ENCODE assay signal across 2 cellular contexts in genomic region chr12:26091837-26092236, GRCh38.
TF ChIP-seq lines count a peak whose summit lies in the region.

No MANE protein-coding gene starts in this region.

TF ChIP-seq in A549, 52 proteins besides CTCF, POLR2A, EP300 and RAD21 (continued from another document):
- no peak for TF ChIP-seq PBX3 (IDR thresholded peaks at IDR 0.05)
- TF ChIP-seq EHF (CRISPR knock-in tag; IDR thresholded peaks at IDR 0.05): no peak
- TF ChIP-seq TFCP2L1 (CRISPR knock-in tag; IDR thresholded peaks at IDR 0.05): no peak
- no peak for TF ChIP-seq HDAC2 (IDR thresholded peaks at IDR 0.05)
- no peak for TF ChIP-seq RARB (CRISPR knock-in tag; IDR thresholded peaks at IDR 0.05)
- no peak for TF ChIP-seq CBX2 (IDR thresholded peaks at IDR 0.05; ENCODE audit: borderline replicate concordance, low read depth)
- TF ChIP-seq ZC3H11A (IDR thresholded peaks at IDR 0.05): no peak
- TF ChIP-seq PHF8 (IDR thresholded peaks at IDR 0.05; ENCODE audit: borderline replicate concordance, low read depth): no peak

TF ChIP-seq in GM23338, 12 proteins besides CTCF, POLR2A, EP300 and RAD21:
- TF ChIP-seq REST (IDR thresholded peaks at IDR 0.05; ENCODE audit: unreplicated experiment) (no peak), CREB1 (CRISPR knock-in tag; IDR thresholded peaks at IDR 0.05; ENCODE audit: low read depth) (no peak), ZNF331 (CRISPR knock-in tag; IDR thresholded peaks at IDR 0.05; ENCODE audit: low read depth) (no peak), JUNB (IDR thresholded peaks at IDR 0.05; ENCODE audit: unreplicated experiment) (no peak), NANOG (IDR thresholded peaks at IDR 0.05; ENCODE audit: borderline replicate concordance) (no peak), ZNF462 (CRISPR knock-in tag; IDR thresholded peaks at IDR 0.05) (no peak), ETS1 (IDR thresholded peaks at IDR 0.05) (no peak), ZNF114 (CRISPR knock-in tag; IDR thresholded peaks at IDR 0.05) (no peak), EZH2phosphoT487 (IDR thresholded peaks at IDR 0.05; ENCODE audit: unreplicated experiment) (no peak), STAT1 (IDR thresholded peaks at IDR 0.05; ENCODE audit: unreplicated experiment) (no peak), POLR2AphosphoS5 (IDR thresholded peaks at IDR 0.05; ENCODE audit: low read depth) (no peak), EZH2 (IDR thresholded peaks at IDR 0.05; ENCODE audit: low read depth, unreplicated experiment) (no peak)
TF ChIP-seq in GM23338: peak in this region for 0.
